In genomic region chr4:106809083-106809482, GRCh38 we compare ENCODE assay signal across 9 cellular contexts.
DNase-seq lines count a peak whose midpoint lies in the region; ATAC-seq and TF ChIP-seq lines count a peak whose summit lies in the region.
"Had no signal": no experiment of that assay in that cellular context is flagged by ENCODE, and none has a peak within 500 bp of the region (broad histone marks: within the 10 kb centered on the region; RNA-seq: fewer than 3 reads in every experiment).

No MANE protein-coding gene starts in this region.

- ATAC-seq in HG03460 (IDR thresholded peaks at IDR 0.05; ENCODE audit: unreplicated experiment) (no peak), HG02870 (IDR thresholded peaks at IDR 0.05; ENCODE audit: unreplicated experiment) (no peak)

- TF ChIP-seq CTCF in LNCAP (IDR thresholded peaks at IDR 0.05) = peak; percentile 60

- DNase-seq in DMS153 (lab: John Stamatoyannopoulos, UW) = peak; percentile 1
- DNase-seq in amniotic stem cell (lab: John Stamatoyannopoulos, UW) = peak; percentile 13
- DNase-seq in medulla oblongata (ENCODE audit: extremely low spot score) = peak; percentile 29
- no peak for DNase-seq in T-helper 9 cell
- DNase-seq in activated T-cell treated with anti-CD3 and anti-CD28 coated beads for 4 hours = no peak
- DNase-seq: colonic mucosa had no signal

Comparison
In these comparisons a context has a peak if more than half of its experiments do, and no peak if none do; other contexts are left out.
1. DNase-seq: peak in DMS153 (single experiment), amniotic stem cell (single experiment) and medulla oblongata (single experiment); none in T-helper 9 cell (single experiment) and activated T-cell treated with anti-CD3 and anti-CD28 coated beads for 4 hours (single experiment).